9 cellular contexts compared by ENCODE assay signal in genomic region chr1:66439028-66439427, GRCh38.
DNase-seq lines count a peak whose midpoint lies in the region; ATAC-seq, FAIRE-seq and TF ChIP-seq lines count a peak whose summit lies in the region.
"Had no signal": no experiment of that assay in that cellular context is flagged by ENCODE, and none has a peak within 500 bp of the region (broad histone marks: within the 10 kb centered on the region; RNA-seq: fewer than 3 reads in every experiment).

No MANE protein-coding gene starts in this region.

- in situ Hi-C loops in GM23248 (cut with MboI): loop anchor here (5.0 kb wide), 1 partner anchor 177 kb away; no protein-coding TSS in a partner anchor

- H3K4me2 ChIP-seq in GM23248 (ENCODE audit: unreplicated experiment): peak overlapping the region; percentile 75

- ATAC-seq in aorta (ENCODE audit: low FRiP score): no peak
- ATAC-seq: K562 had no signal

- H3K4me1 ChIP-seq in GM23248 (ENCODE audit: insufficient read depth) (peaks cover 51% of the 10 kb centered on the region), aorta (ENCODE audit: control insufficient read depth in 1 of 2, insufficient read depth in 2 of 2, low read length in 2 of 2) (no peaks in the 10 kb centered on the region)

- WGBS in GM23248 (ENCODE audit: low coverage in 1 of 2, low lambda C conversion rate in 2 of 2, missing lambda C conversion rate in 2 of 2), 2 experiments: 50 to 52% methylated on average over 3 of the region's 3 CpGs
- WGBS in aorta, 2 donors: 89 to 92% methylated on average over 3 of the region's 3 CpGs

- H3K36me3 ChIP-seq in GM23248 (ENCODE audit: low read depth) (no peaks in the 10 kb centered on the region), aorta (ENCODE audit: control insufficient read depth in 1 of 2, insufficient read depth in 2 of 2, low read length in 1 of 2) (no peaks in the 10 kb centered on the region)

- H3K27ac ChIP-seq in GM23248 (peak overlapping the region; percentile 86), aorta (ENCODE audit: low read depth in 1 of 2, low read length in 2 of 2) (no peak overlapping the region)

- H2AFZ ChIP-seq in GM23248: peak overlapping the region; percentile 66

- peak; percentile 89 for FAIRE-seq in GM18507 (lab: Jason Lieb, UNC)
- FAIRE-seq: K562 had no signal

- no peaks in the 10 kb centered on the region for H3K9me2 ChIP-seq in GM23248 (ENCODE audit: insufficient read depth)

- H3K79me2 ChIP-seq in GM23248 (ENCODE audit: insufficient read depth): no peaks in the 10 kb centered on the region

- H4K20me1 ChIP-seq in GM23248 (ENCODE audit: insufficient read depth): no peaks in the 10 kb centered on the region

- DNase-seq in GM18507 (ENCODE audit: extremely low spot score, insufficient read length, low read depth): no peak
- DNase-seq in GM23248: peak; percentile 79
- peak; percentile 97 for DNase-seq in MV-4-11 (lab: John Stamatoyannopoulos, UW)
- peak; percentile 23 for DNase-seq in fibroblast of pulmonary artery (ENCODE audit: low read depth)
- DNase-seq in hypothalamus (lab: John Stamatoyannopoulos, UW): no peak
- DNase-seq in NCI-H1417 (lab: John Stamatoyannopoulos, UW): no peak
- no peak for DNase-seq in aorta
- no peak for DNase-seq in stimulated activated CD4-positive, alpha-beta T cell treated with anti-CD3 and anti-CD28 coated beads, Interleukin-4, amount 100 ng/mL, for 4 hours

- peaks cover 54% of the 10 kb centered on the region for H3F3A ChIP-seq in GM23248 (ENCODE audit: insufficient read depth)

- H3K27me3 ChIP-seq in GM23248 (replicated peaks; ENCODE audit: insufficient read depth): no peaks in the 10 kb centered on the region
- H3K27me3 ChIP-seq in aorta (ENCODE audit: control insufficient read depth in 1 of 2, insufficient read depth in 2 of 2, low read length in 1 of 2): no peaks in the 10 kb centered on the region

- H3K9ac ChIP-seq in GM23248: peak overlapping the region; percentile 66

- intact Hi-C loops in aorta (cut with DNase I): no loop called here

- no peak for TF ChIP-seq CTCF in fibroblast of pulmonary artery (IDR thresholded peaks at IDR 0.05; ENCODE audit: low read length, missing control alignments)

- H3K9me3 ChIP-seq in GM23248 (ENCODE audit: low read depth) (no peaks in the 10 kb centered on the region), aorta (ENCODE audit: control insufficient read depth, low read length) (no peaks in the 10 kb centered on the region)

- H3K4me3 ChIP-seq in GM23248 (peak overlapping the region; percentile 53), fibroblast of pulmonary artery (replicated peaks; ENCODE audit: low read depth, low read length) (no peak overlapping the region), aorta (ENCODE audit: low read length in 2 of 2) (no peak overlapping the region)
- H3K4me3 ChIP-seq: K562 had no signal

Comparison
In these comparisons a context has a peak if more than half of its experiments do, and no peak if none do; other contexts are left out.
1. DNase-seq: peak in GM23248 (single experiment), MV-4-11 (single experiment) and fibroblast of pulmonary artery (single experiment); none in GM18507 (single experiment), hypothalamus (0 of 51), NCI-H1417 (0 of 3), aorta (0 of 2) and stimulated activated CD4-positive, alpha-beta T cell treated with anti-CD3 and anti-CD28 coated beads, Interleukin-4, amount 100 ng/mL, for 4 hours (0 of 2).